ENCODE assay signal across 11 cellular contexts in the genomic region with DNA sequence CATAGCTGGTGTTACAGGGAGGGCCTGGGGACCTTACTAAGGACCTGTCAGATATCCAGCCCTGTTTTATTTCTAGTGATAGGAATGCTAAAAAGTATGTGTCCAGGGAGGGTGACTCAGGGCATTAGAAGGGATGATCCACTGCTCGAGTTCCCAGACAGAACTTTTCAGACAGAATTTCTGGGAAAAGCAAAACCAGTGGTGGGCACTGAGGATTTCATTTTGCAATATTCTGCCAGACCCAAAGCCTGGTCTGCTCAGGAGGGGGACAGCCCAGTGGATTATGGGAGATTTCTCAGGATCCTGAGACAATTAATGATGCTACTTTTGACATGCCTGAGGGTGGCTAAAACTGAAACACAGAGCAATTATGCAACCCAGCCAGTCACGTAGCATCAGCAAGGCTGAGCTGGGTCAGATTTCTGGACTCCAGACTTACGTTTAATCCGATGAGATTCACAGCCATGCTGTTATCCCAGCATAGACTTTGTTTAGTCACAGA. TPM values are rescaled to one million over a fixed set of nuclear protein-coding genes. Genes with fewer than 3 reads are reported as not detected.
DNase-seq lines count a peak whose midpoint lies in the region; ATAC-seq and TF ChIP-seq lines count a peak whose summit lies in the region.
"Had no signal": no experiment of that assay in that cellular context is flagged by ENCODE, and none has a peak within 500 bp of the region (broad histone marks: within the 10 kb centered on the region; RNA-seq: fewer than 3 reads in every experiment).

No MANE protein-coding gene starts in this region.

- no peaks in the 10 kb centered on the region for H3K36me3 Mint-ChIP-seq in mesothelial cell of epicardium
- H3K36me3 Mint-ChIP-seq in activated CD4-positive, alpha-beta T cell treated with anti-CD3 and anti-CD28 coated beads, Interleukin-2, amount 10 ng/mL, durations not matched to agents 24 days and 14 days (ENCODE audit: low read depth), result no peaks in the 10 kb centered on the region

- intact Hi-C loops in Right ventricle myocardium inferior (cut with DNase I), result no loop called here
- intact Hi-C loops in cardiac septum (cut with DNase I), result loop anchor here (10.0 kb wide), 1 partner anchor 417 kb away; no protein-coding TSS in a partner anchor
- intact Hi-C loops in activated CD4-positive, alpha-beta T cell treated with anti-CD3 and anti-CD28 coated beads, Interleukin-2, amount 10 ng/mL, durations not matched to agents 24 days and 14 days (cut with micrococcal nuclease), result no loop called here

- H3K27ac ChIP-seq in Karpas-422 (ENCODE audit: low read length), result no peak overlapping the region

- no peak overlapping the region for H3K4me2 ChIP-seq in Karpas-422 (ENCODE audit: low read depth, low read length, poor library complexity, severe bottlenecking)

- no peak overlapping the region for H2AFZ ChIP-seq in Karpas-422 (ENCODE audit: low read length)

- H3K27me3 ChIP-seq in Karpas-422 (ENCODE audit: low read length), result no peaks in the 10 kb centered on the region

- H3K4me3 Mint-ChIP-seq in mesothelial cell of epicardium, result no peak overlapping the region
- no peak overlapping the region for H3K4me3 Mint-ChIP-seq in activated CD4-positive, alpha-beta T cell treated with anti-CD3 and anti-CD28 coated beads, Interleukin-2, amount 10 ng/mL, durations not matched to agents 24 days and 14 days
- H3K4me3 Mint-ChIP-seq: IgD-negative memory B cell had no signal

- TF ChIP-seq CTCF in mesothelial cell of epicardium (IDR thresholded peaks at IDR 0.05; ENCODE audit: unreplicated experiment), result no peak

- no peaks in the 10 kb centered on the region for H3K4me1 ChIP-seq in Karpas-422 (ENCODE audit: low read length)

- peak overlapping the region; percentile 79 for H3K27ac Mint-ChIP-seq in mesothelial cell of epicardium
- H3K27ac Mint-ChIP-seq in activated CD4-positive, alpha-beta T cell treated with anti-CD3 and anti-CD28 coated beads, Interleukin-2, amount 10 ng/mL, durations not matched to agents 24 days and 14 days, result no peak overlapping the region
- H3K27ac Mint-ChIP-seq: IgD-negative memory B cell had no signal

- no peaks in the 10 kb centered on the region for H3K36me3 ChIP-seq in Karpas-422 (ENCODE audit: insufficient read depth, low read length)

- ATAC-seq in Right ventricle myocardium inferior, result peak; percentile 56

- no peaks in the 10 kb centered on the region for H3K9me2 ChIP-seq in Karpas-422 (replicated peaks; ENCODE audit: insufficient read depth, low read length)

- peaks cover 66% of the 10 kb centered on the region for H3K4me1 Mint-ChIP-seq in mesothelial cell of epicardium
- H3K4me1 Mint-ChIP-seq in activated CD4-positive, alpha-beta T cell treated with anti-CD3 and anti-CD28 coated beads, Interleukin-2, amount 10 ng/mL, durations not matched to agents 24 days and 14 days, result no peaks in the 10 kb centered on the region

- DNase-seq in Right ventricle myocardium inferior (ENCODE audit: missing footprints), result no peak
- DNase-seq in cardiac septum (ENCODE audit: low spot score), result no peak
- DNase-seq in dedifferentiated amniotic fluid mesenchymal stem cell (ENCODE audit: extremely low spot score), result peak; percentile 72
- no peak for DNase-seq in mesothelial cell of epicardium (ENCODE audit: low spot score in 2 of 2, unreplicated experiment in 2 of 2)
- no peak for DNase-seq in Karpas-422
- no peak for DNase-seq in activated CD4-positive, alpha-beta T cell treated with anti-CD3 and anti-CD28 coated beads, Interleukin-2, amount 10 ng/mL, durations not matched to agents 24 days and 14 days
- DNase-seq in HPDE6-E6E7 (ENCODE audit: extremely low spot score), result no peak
- no peak for DNase-seq in stimulated activated CD4-positive, alpha-beta T cell treated with anti-CD3 and anti-CD28 coated beads, Interleukin-1b, Interleukin-23, amount 100 ng/mL, for 48 hours
- DNase-seq: 8988T, NCI-H774 had no signal

- no peaks in the 10 kb centered on the region for H3K27me3 Mint-ChIP-seq in mesothelial cell of epicardium (ENCODE audit: low read depth)
- no peaks in the 10 kb centered on the region for H3K27me3 Mint-ChIP-seq in activated CD4-positive, alpha-beta T cell treated with anti-CD3 and anti-CD28 coated beads, Interleukin-2, amount 10 ng/mL, durations not matched to agents 24 days and 14 days

- no peak overlapping the region for H3K4me3 ChIP-seq in Karpas-422 (ENCODE audit: low read length)

- H4K20me1 ChIP-seq in Karpas-422 (ENCODE audit: insufficient read depth, low read depth, low read length), result no peaks in the 10 kb centered on the region

- no peaks in the 10 kb centered on the region for H3K9me3 ChIP-seq in Karpas-422 (ENCODE audit: low read length)

- H3K79me2 ChIP-seq in Karpas-422 (ENCODE audit: low read length), result no peaks in the 10 kb centered on the region

- no peak overlapping the region for H3K9ac ChIP-seq in Karpas-422 (ENCODE audit: low read length)

- no peaks in the 10 kb centered on the region for H3K9me3 Mint-ChIP-seq in mesothelial cell of epicardium
- H3K9me3 Mint-ChIP-seq in activated CD4-positive, alpha-beta T cell treated with anti-CD3 and anti-CD28 coated beads, Interleukin-2, amount 10 ng/mL, durations not matched to agents 24 days and 14 days, result no peaks in the 10 kb centered on the region

RNA-seq across cellular contexts. Expression of gene KCNE4, which starts 4.7 kb away (rescaled TPM):
- total RNA-seq in Right ventricle myocardium inferior, result 3.6 TPM
- total RNA-seq in cardiac septum, result 1.7 TPM
- total RNA-seq in mesothelial cell of epicardium, result 9.0 to 9.3 TPM (median 9.2 TPM) in 3 replicates
- total RNA-seq in Karpas-422 (2014; rRNA removed; shearing (Covaris generic); ENCODE audit: low replicate concordance), result not detected in 2 replicates
- total RNA-seq in activated CD4-positive, alpha-beta T cell treated with anti-CD3 and anti-CD28 coated beads, Interleukin-2, amount 10 ng/mL, durations not matched to agents 24 days and 14 days, result not detected in 2 replicates
